8 cellular contexts compared by ENCODE assay signal in the genomic region with DNA sequence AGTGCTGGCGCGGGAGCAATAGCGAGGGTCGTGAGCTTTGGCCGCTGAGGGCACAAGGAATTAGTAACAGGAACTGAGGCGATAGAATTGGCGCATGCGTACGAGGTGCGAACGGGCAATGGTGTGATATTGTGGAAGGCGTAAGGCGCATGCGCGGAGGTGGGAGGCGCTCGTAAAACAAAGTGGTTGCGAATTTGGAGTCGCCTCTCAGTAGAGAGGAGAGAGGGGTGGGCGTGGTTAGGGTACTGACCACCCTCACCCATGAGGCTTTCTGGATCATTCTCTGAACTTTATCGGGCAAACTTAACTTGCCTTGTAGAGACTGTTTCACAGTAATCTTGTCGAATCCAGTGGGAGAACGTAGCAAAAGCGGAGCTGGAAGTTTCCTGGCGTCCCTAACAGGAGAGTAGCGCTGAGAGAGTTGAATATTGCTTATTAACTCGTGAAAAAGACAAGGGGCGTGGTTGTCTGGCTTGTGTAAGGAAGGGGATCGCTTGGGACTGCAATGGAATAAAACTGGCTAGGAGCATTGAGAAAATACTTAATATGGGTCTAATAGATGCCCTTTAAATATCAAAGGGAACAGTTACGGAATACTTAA. TPM values are rescaled to one million over a fixed set of nuclear protein-coding genes. Genes with fewer than 3 reads are reported as not detected.
DNase-seq lines count a peak whose midpoint lies in the region; ATAC-seq and TF ChIP-seq lines count a peak whose summit lies in the region.

No MANE protein-coding gene starts in this region.

- ATAC-seq in HG02610 (IDR thresholded peaks at IDR 0.05; ENCODE audit: unreplicated experiment) (peak; percentile 32), Right ventricle myocardium inferior (peak; percentile 68)
- ATAC-seq in activated naive CD4-positive, alpha-beta T cell treated with anti-CD3 and anti-CD28 coated beads, Interleukin-2, amount 50 U/mL, for 72 hours, result peak; percentile 56 to 58

- WGBS in ovary, 3 donors, result 0 to 1% (median 1%) methylated on average over 30 of the region's 30 CpGs
- WGBS in thyroid gland, 2 donors, result 0 to 1% methylated on average over 30 of the region's 30 CpGs

- peak; percentile 87 for DNase-seq in GM10266 (ENCODE audit: extremely low spot score)
- peak; percentile 95 for DNase-seq in NCI-H1048 (lab: John Stamatoyannopoulos, UW)
- DNase-seq in SK-MEL-5 (ENCODE audit: low read depth, low spot score), result peak; percentile 100
- DNase-seq in activated naive CD4-positive, alpha-beta T cell treated with anti-CD3 and anti-CD28 coated beads, Interleukin-2, amount 50 U/mL, for 72 hours (ENCODE audit: low spot score in 2 of 2), result peak; percentile 92 to 96
- DNase-seq in Right ventricle myocardium inferior (ENCODE audit: missing footprints), result peak; percentile 95
- peak; percentile 95 to 97 (median 96) for DNase-seq in ovary
- peak; percentile 96 to 97 for DNase-seq in thyroid gland

- H3K9me3 ChIP-seq in ovary, result no peaks in the 10 kb centered on the region
- H3K9me3 ChIP-seq in thyroid gland, result no peaks in the 10 kb centered on the region

- H3K27ac ChIP-seq in ovary (peak overlapping the region; percentile 55 to 98), thyroid gland (peak overlapping the region; percentile 81 to 98 (median 95))

- no peaks in the 10 kb centered on the region for H3K9me3 Mint-ChIP-seq in activated naive CD4-positive, alpha-beta T cell treated with anti-CD3 and anti-CD28 coated beads, Interleukin-2, amount 50 U/mL, for 72 hours

- in situ Hi-C loops in SK-MEL-5 (cut with HindIII; ENCODE audit: low pct_unique_long_range_greater_than_20kb, low sequenced_read_pairs), result no loop called here

- H3K36me3 Mint-ChIP-seq in activated naive CD4-positive, alpha-beta T cell treated with anti-CD3 and anti-CD28 coated beads, Interleukin-2, amount 50 U/mL, for 72 hours, result peaks cover 10 to 26% of the 10 kb centered on the region in 2 donors

- TF ChIP-seq POLR2A in ovary (IDR thresholded peaks at IDR 0.05) (peak; percentile 80), thyroid gland (IDR thresholded peaks at IDR 0.05) (peak in 1 of 2 donors; percentile 84)

- no peak overlapping the region for H3K27ac Mint-ChIP-seq in activated naive CD4-positive, alpha-beta T cell treated with anti-CD3 and anti-CD28 coated beads, Interleukin-2, amount 50 U/mL, for 72 hours

- H3K4me3 ChIP-seq in ovary, result peak overlapping the region; percentile 55
- peak overlapping the region; percentile 11 to 51 (median 16) for H3K4me3 ChIP-seq in thyroid gland (replicated peaks in 1 of 3)

- no peaks in the 10 kb centered on the region for H3K36me3 ChIP-seq in ovary
- H3K36me3 ChIP-seq in thyroid gland, result no peaks in the 10 kb centered on the region

- peak; percentile 44 for TF ChIP-seq EP300 in ovary (IDR thresholded peaks at IDR 0.05)

- no peak for TF ChIP-seq CTCF in GM10266 (IDR thresholded peaks at IDR 0.05; ENCODE audit: control insufficient read depth, insufficient read depth, low read depth, missing control alignments)
- peak in 1 of 3 donors; percentile 27 for TF ChIP-seq CTCF in ovary (IDR thresholded peaks at IDR 0.05)
- TF ChIP-seq CTCF in thyroid gland (IDR thresholded peaks at IDR 0.05), result peak in 1 of 6 experiments; percentile 5

- H3K27me3 ChIP-seq in ovary (no peaks in the 10 kb centered on the region), thyroid gland (no peaks in the 10 kb centered on the region)

- intact Hi-C loops in Right ventricle myocardium inferior (cut with DNase I), result loop anchor here (2.0 to 5.0 kb wide), 2 partner anchors 26 to 42 kb away; no protein-coding TSS in a partner anchor
- intact Hi-C loops in ovary (cut with DNase I), result loop anchor here in 1 of 4 donors (2.0 to 5.0 kb wide), 2 partner anchors 26 to 77 kb away; a partner anchor contains a TSS
- intact Hi-C loops in thyroid gland (cut with DNase I), result loop anchor here (5.0 kb wide), 1 partner anchor 77 kb away; a partner anchor contains a TSS

- H3K4me1 ChIP-seq in ovary (ENCODE audit: insufficient read depth), result peaks cover 8% of the 10 kb centered on the region
- peaks cover 33 to 44% of the 10 kb centered on the region in 2 donors for H3K4me1 ChIP-seq in thyroid gland

RNA-seq across cellular contexts. Expression of a gene that starts 0.4 kb away (rescaled TPM):
- total RNA-seq in SK-MEL-5 (2014; rRNA removed; shearing (Covaris generic)), result 122 and 157 TPM in 2 replicates
- polyA plus RNA-seq in SK-MEL-5 (2015; cell fraction: cytosol; rRNA removed), result 114 and 176 TPM in 2 replicates
- polyA plus RNA-seq in SK-MEL-5 (2015; cell fraction: nucleus; rRNA removed), result 45.6 and 61.6 TPM in 2 replicates
- 100 to 1,000 TPM; 202 to 308 TPM for total RNA-seq in activated naive CD4-positive, alpha-beta T cell treated with anti-CD3 and anti-CD28 coated beads, Interleukin-2, amount 50 U/mL, for 72 hours
- 22.2 TPM for total RNA-seq in Right ventricle myocardium inferior
- total RNA-seq in ovary, result 10 to 100 TPM; 12.2 to 29.9 (median 24.8) TPM
- 10 to 100 TPM; 41.7 to 55.8 TPM for polyA plus RNA-seq in ovary
- total RNA-seq in thyroid gland, result 10 to 100 TPM; 14.3 to 29.5 (median 22.6) TPM

RNA-seq across cellular contexts. Expression of a gene that starts 4.4 kb away (rescaled TPM):
- total RNA-seq in SK-MEL-5 (2014; rRNA removed; shearing (Covaris generic)), result 102 and 107 TPM in 2 replicates
- polyA plus RNA-seq in SK-MEL-5 (2015; cell fraction: cytosol; rRNA removed), result 133 and 152 TPM in 2 replicates
- 162 and 220 TPM in 2 replicates for polyA plus RNA-seq in SK-MEL-5 (2015; cell fraction: nucleus; rRNA removed)
- 10 to 100 TPM; 50.3 to 76.2 TPM for total RNA-seq in activated naive CD4-positive, alpha-beta T cell treated with anti-CD3 and anti-CD28 coated beads, Interleukin-2, amount 50 U/mL, for 72 hours
- total RNA-seq in Right ventricle myocardium inferior, result 60.4 TPM
- 100 to 1,000 TPM in 1 of 7 donors, 10 to 100 TPM in 6; 36.8 to 183 (median 80.0) TPM for total RNA-seq in ovary
- polyA plus RNA-seq in ovary, result 100 to 1,000 TPM in 1 of 2 donors, 10 to 100 TPM in 1; 56.8 to 161 TPM
- 100 to 1,000 TPM; 108 to 168 (median 123) TPM for total RNA-seq in thyroid gland

RNA-seq across cellular contexts. Expression of a gene that starts 8.2 kb away (rescaled TPM):
- 53.5 and 58.2 TPM in 2 replicates for total RNA-seq in SK-MEL-5 (2014; rRNA removed; shearing (Covaris generic))
- 64.7 and 67.3 TPM in 2 replicates for polyA plus RNA-seq in SK-MEL-5 (2015; cell fraction: cytosol; rRNA removed)
- polyA plus RNA-seq in SK-MEL-5 (2015; cell fraction: nucleus; rRNA removed), result 153 and 201 TPM in 2 replicates
- total RNA-seq in activated naive CD4-positive, alpha-beta T cell treated with anti-CD3 and anti-CD28 coated beads, Interleukin-2, amount 50 U/mL, for 72 hours, result 10 to 100 TPM; 40.8 to 41.9 TPM
- 30.8 TPM for total RNA-seq in Right ventricle myocardium inferior
- 10 to 100 TPM; 11.1 to 30.0 (median 19.9) TPM for total RNA-seq in ovary
- 10 to 100 TPM; 14.2 to 16.4 TPM for polyA plus RNA-seq in ovary
- 10 to 100 TPM; 24.1 to 39.3 (median 31.1) TPM for total RNA-seq in thyroid gland

RNA-seq across cellular contexts. Expression of a gene that starts 13.3 kb away (rescaled TPM):
- total RNA-seq in SK-MEL-5 (2014; rRNA removed; shearing (Covaris generic)), result 26.9 and 30.2 TPM in 2 replicates
- polyA plus RNA-seq in SK-MEL-5 (2015; cell fraction: cytosol; rRNA removed), result 42.3 and 54.0 TPM in 2 replicates
- polyA plus RNA-seq in SK-MEL-5 (2015; cell fraction: nucleus; rRNA removed), result 54.8 and 60.4 TPM in 2 replicates
- 10 to 100 TPM; 27.7 to 55.3 TPM for total RNA-seq in activated naive CD4-positive, alpha-beta T cell treated with anti-CD3 and anti-CD28 coated beads, Interleukin-2, amount 50 U/mL, for 72 hours
- total RNA-seq in Right ventricle myocardium inferior, result 16.0 TPM
- total RNA-seq in ovary, result 10 to 100 TPM; 17.2 to 53.0 (median 42.5) TPM
- polyA plus RNA-seq in ovary, result 10 to 100 TPM; 25.0 to 28.8 TPM
- 10 to 100 TPM; 28.6 to 48.3 (median 42.9) TPM for total RNA-seq in thyroid gland

RNA-seq across cellular contexts. Expression of a gene that starts 18.5 kb away (rescaled TPM):
- total RNA-seq in SK-MEL-5 (2014; rRNA removed; shearing (Covaris generic)), result 0.48 and 1.2 TPM in 2 replicates
- polyA plus RNA-seq in SK-MEL-5 (2015; cell fraction: cytosol; rRNA removed), result not detected in 2 replicates
- not detected in 2 replicates for polyA plus RNA-seq in SK-MEL-5 (2015; cell fraction: nucleus; rRNA removed)
- total RNA-seq in activated naive CD4-positive, alpha-beta T cell treated with anti-CD3 and anti-CD28 coated beads, Interleukin-2, amount 50 U/mL, for 72 hours, result under 1 TPM; 0.66 to 0.68 TPM
- total RNA-seq in Right ventricle myocardium inferior (not detected), ovary (not detected), thyroid gland (not detected)
- polyA plus RNA-seq in ovary, result not detected

Comparison
In these comparisons a context has a peak if more than half of its experiments do, and no peak if none do; other contexts are left out.
1. Peak in every context shown above with its lines: DNase-seq, ATAC-seq, H3K4me3 ChIP-seq and H3K27ac ChIP-seq.